8 cellular contexts compared by ENCODE assay signal in genomic region chr3:149352556-149352955, GRCh38. TPM values are rescaled to one million over a fixed set of nuclear protein-coding genes. Genes with fewer than 3 reads are reported as not detected.
DNase-seq lines count a peak whose midpoint lies in the region; ATAC-seq and TF ChIP-seq lines count a peak whose summit lies in the region.

No MANE protein-coding gene starts in this region.

- H3K27me3 ChIP-seq in neural cell (ENCODE audit: insufficient read depth, low read depth, low read length) = no peaks in the 10 kb centered on the region

- no peaks in the 10 kb centered on the region for H4K20me1 ChIP-seq in neural cell (ENCODE audit: insufficient read depth)

- H3K4me1 Mint-ChIP-seq in CD14-positive monocyte = peaks cover 2% of the 10 kb centered on the region
- H3K4me1 Mint-ChIP-seq in activated B cell treated with CpG ODN at 0.5 μM for 24 hours = no peaks in the 10 kb centered on the region

- H3K27me3 Mint-ChIP-seq in CD14-positive monocyte (ENCODE audit: low read depth in 3 of 3) (peaks cover 0 to 3% (median 3%) of the 10 kb centered on the region in 3 donors), activated B cell treated with CpG ODN at 0.5 μM for 24 hours (peaks cover 16% of the 10 kb centered on the region)

- H3K4me3 Mint-ChIP-seq in CD14-positive monocyte (no peak overlapping the region), activated B cell treated with CpG ODN at 0.5 μM for 24 hours (no peak overlapping the region)

- H3K9ac ChIP-seq in neural cell (ENCODE audit: low read length) = no peak overlapping the region

- TF ChIP-seq CTCF in CD14-positive monocyte (IDR thresholded peaks at IDR 0.05) (peak; percentile 84), activated B cell treated with CpG ODN at 0.5 μM for 24 hours (IDR thresholded peaks at IDR 0.05) (no peak), neural cell (IDR thresholded peaks at IDR 0.05; ENCODE audit: poor library complexity, severe bottlenecking) (peak; percentile 56)

- no peak overlapping the region for H2AFZ ChIP-seq in neural cell (ENCODE audit: low read depth, low read length)

- H3K36me3 ChIP-seq in neural cell (ENCODE audit: insufficient read depth, low read length) = no peaks in the 10 kb centered on the region

- no peak overlapping the region for H3K4me2 ChIP-seq in neural cell (ENCODE audit: low read length)

- no peak overlapping the region for H3K4me3 ChIP-seq in neural cell (ENCODE audit: low read length)

- H3K36me3 Mint-ChIP-seq in CD14-positive monocyte (no peaks in the 10 kb centered on the region), activated B cell treated with CpG ODN at 0.5 μM for 24 hours (ENCODE audit: low read depth) (no peaks in the 10 kb centered on the region)

- no peaks in the 10 kb centered on the region for H3K9me3 ChIP-seq in neural cell (ENCODE audit: low read length)

- H3K79me2 ChIP-seq in neural cell (replicated peaks; ENCODE audit: insufficient read depth, low read length) = no peaks in the 10 kb centered on the region

- CTCF ChIA-PET in activated B cell treated with CpG ODN at 0.5 μM for 24 hours (lab: Charles Lee) = no interaction called here

- POLR2A ChIA-PET in activated B cell treated with CpG ODN at 0.5 μM for 24 hours (lab: Charles Lee) = no interaction called here

- no peaks in the 10 kb centered on the region for H3F3A ChIP-seq in neural cell (ENCODE audit: insufficient read depth, low read length, poor library complexity, severe bottlenecking)

- H3K9me3 Mint-ChIP-seq in CD14-positive monocyte = peaks cover 0 to 2% (median 0%) of the 10 kb centered on the region in 7 donors
- no peaks in the 10 kb centered on the region for H3K9me3 Mint-ChIP-seq in activated B cell treated with CpG ODN at 0.5 μM for 24 hours

- TF ChIP-seq EP300 in neural cell (conservative IDR thresholded peaks at IDR 0.05; ENCODE audit: poor library complexity, severe bottlenecking) = no peak

- ATAC-seq in GM18519 (IDR thresholded peaks at IDR 0.05; ENCODE audit: low FRiP score, unreplicated experiment) (peak; percentile 92), HG02981 (IDR thresholded peaks at IDR 0.05; ENCODE audit: unreplicated experiment) (peak; percentile 91), activated B cell treated with CpG ODN at 0.5 μM for 24 hours (ENCODE audit: low read depth) (peak; percentile 65), GM19324 (IDR thresholded peaks at IDR 0.05; ENCODE audit: low FRiP score, unreplicated experiment) (no peak)

- DNase-seq in CD14-positive monocyte (ENCODE audit: low spot score) (peak; percentile 57), NCI-H2081 treated with DMSO at 0.1 percent for 48 hours (lab: John Stamatoyannopoulos, UW) (peak; percentile 58), activated B cell treated with CpG ODN at 0.5 μM for 24 hours (no peak), fibroblast of gingiva (ENCODE audit: low read depth) (peak; percentile 48)

- intact Hi-C loops in CD14-positive monocyte (cut with micrococcal nuclease) (loop anchor here in 1 of 2 donors (5.0 kb wide), 1 partner anchor 130 kb away; no protein-coding TSS in a partner anchor), activated B cell treated with CpG ODN at 0.5 μM for 24 hours (cut with micrococcal nuclease) (loop anchor here (1.0 kb wide), 1 partner anchor 128 kb away; no protein-coding TSS in a partner anchor)

- TF ChIP-seq RAD21 in neural cell (conservative IDR thresholded peaks at IDR 0.05) = peak; percentile 27

- no peaks in the 10 kb centered on the region for H3K9me2 ChIP-seq in neural cell (ENCODE audit: insufficient read depth, low read length)

- H3K27ac Mint-ChIP-seq in CD14-positive monocyte (no peak overlapping the region), activated B cell treated with CpG ODN at 0.5 μM for 24 hours (no peak overlapping the region)

- no peak overlapping the region for H3K27ac ChIP-seq in neural cell (ENCODE audit: low read length)

TF ChIP-seq in neural cell, 6 proteins besides CTCF, POLR2A, EP300 and RAD21:
- TF ChIP-seq SMC3 (conservative IDR thresholded peaks at IDR 0.05; ENCODE audit: poor library complexity) (peak; percentile 32), EZH2 (IDR thresholded peaks at IDR 0.05; ENCODE audit: borderline replicate concordance, insufficient read depth, low read length, poor library complexity, severe bottlenecking) (no peak), MXI1 (conservative IDR thresholded peaks at IDR 0.05; ENCODE audit: poor library complexity, severe bottlenecking) (no peak)

RNA-seq across cellular contexts. Expression of gene TM4SF18, which starts 19.1 kb away (rescaled TPM):
- polyA plus RNA-seq in CD14-positive monocyte (not detected), neural cell (0.42 TPM in 1 of 2 replicates, not detected in the other)
- not detected in 2 replicates for total RNA-seq in activated B cell treated with CpG ODN at 0.5 μM for 24 hours
- polyA minus RNA-seq in neural cell = not detected in 2 replicates

RNA-seq across cellular contexts. Expression of gene TM4SF1, which starts 24.9 kb away (rescaled TPM):
- polyA plus RNA-seq in CD14-positive monocyte (not detected), neural cell (0.81 and 2.2 TPM in 2 replicates)
- total RNA-seq in activated B cell treated with CpG ODN at 0.5 μM for 24 hours = not detected in 2 replicates
- polyA minus RNA-seq in neural cell = 0.97 and 1.4 TPM in 2 replicates
